In the genomic region with DNA sequence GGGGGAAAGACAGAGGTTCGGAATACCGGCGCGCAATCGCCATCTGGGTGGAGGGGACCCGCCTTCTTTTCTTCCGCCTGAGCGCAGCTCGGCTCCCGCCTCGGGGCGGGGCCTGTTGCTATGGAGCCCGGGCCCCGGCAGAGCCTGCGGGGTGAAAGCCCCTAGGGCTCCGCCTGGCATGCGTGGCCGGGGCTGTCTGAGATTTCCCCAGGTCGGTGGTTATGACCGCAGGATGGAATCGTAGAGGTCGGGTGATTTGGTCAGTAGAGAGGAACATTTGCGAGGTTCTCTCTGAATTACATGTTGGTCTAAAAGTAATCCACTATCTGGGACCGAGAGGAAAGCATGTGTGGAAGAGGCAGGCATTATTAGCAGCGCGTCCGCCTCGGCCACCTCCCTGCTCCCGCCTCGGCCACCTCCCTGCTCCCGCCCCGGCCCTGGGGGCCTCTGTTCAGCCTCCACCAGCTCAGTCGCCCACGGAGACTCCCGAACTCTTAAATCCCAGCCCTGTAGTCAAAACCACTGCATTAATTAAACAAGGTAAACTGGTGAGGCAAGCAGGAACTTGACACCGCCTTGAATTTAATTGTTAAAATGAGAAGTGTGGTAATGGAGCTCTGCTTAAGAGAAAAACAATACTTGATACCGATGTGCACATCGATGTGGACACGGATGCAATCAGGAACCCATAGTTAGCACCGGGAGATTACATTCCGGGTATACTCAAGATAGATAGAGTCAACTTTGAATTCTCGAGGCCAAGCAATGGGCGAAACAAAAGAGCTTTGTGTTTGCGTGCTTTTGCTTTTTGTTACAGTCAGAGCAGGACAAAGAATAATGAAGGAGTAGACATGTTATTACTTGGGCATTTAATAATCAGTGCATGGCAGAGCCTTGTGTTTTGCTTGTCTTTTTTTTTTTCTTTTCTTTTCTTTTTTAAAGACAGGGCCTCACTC, we compare ENCODE assay signal across 8 cellular contexts. TPM values are rescaled to one million over a fixed set of nuclear protein-coding genes. Genes with fewer than 3 reads are reported as not detected.
A peak's percentile ranks its signal among the peaks of the same experiment; 100 is the strongest.
DNase-seq lines count a peak whose midpoint lies in the region; ATAC-seq and TF ChIP-seq lines count a peak whose summit lies in the region.

No MANE protein-coding gene starts in this region.

- CTCF ChIA-PET in activated naive CD4-positive, alpha-beta T cell treated with anti-CD3 and anti-CD28 coated beads, Interleukin-2, amount 10 ng/mL, durations not matched to agents 7 days and 5 days (lab: Charles Lee), result interaction anchor here (1.2 kb wide), 2 partner anchors 97 to 107 kb away, joined by 3 to 4 read pairs; no protein-coding TSS in a partner anchor

- H3K4me1 Mint-ChIP-seq in activated naive CD4-positive, alpha-beta T cell treated with anti-CD3 and anti-CD28 coated beads, Interleukin-2, amount 10 ng/mL, durations not matched to agents 7 days and 5 days, result peaks cover 26% of the 10 kb centered on the region

- peak overlapping the region; percentile 66 for H3K27ac Mint-ChIP-seq in activated naive CD4-positive, alpha-beta T cell treated with anti-CD3 and anti-CD28 coated beads, Interleukin-2, amount 10 ng/mL, durations not matched to agents 7 days and 5 days

- peak overlapping the region; percentile 77 for H3K4me3 Mint-ChIP-seq in activated naive CD4-positive, alpha-beta T cell treated with anti-CD3 and anti-CD28 coated beads, Interleukin-2, amount 10 ng/mL, durations not matched to agents 7 days and 5 days

- no peaks in the 10 kb centered on the region for H3K36me3 Mint-ChIP-seq in activated naive CD4-positive, alpha-beta T cell treated with anti-CD3 and anti-CD28 coated beads, Interleukin-2, amount 10 ng/mL, durations not matched to agents 7 days and 5 days

- ATAC-seq in omental fat pad (ENCODE audit: low FRiP score), result peak; percentile 97

- peaks cover 15% of the 10 kb centered on the region for H3K27me3 Mint-ChIP-seq in activated naive CD4-positive, alpha-beta T cell treated with anti-CD3 and anti-CD28 coated beads, Interleukin-2, amount 10 ng/mL, durations not matched to agents 7 days and 5 days

- H3K27ac ChIP-seq in temporal lobe (ENCODE audit: low read depth, low read length), result peak overlapping the region; percentile 78

- TF ChIP-seq CTCF in omental fat pad (IDR thresholded peaks at IDR 0.05), result no peak

- DNase-seq in EL (peak; percentile 80), H4 (ENCODE audit: low spot score) (peak; percentile 44), LHCN-M2 (ENCODE audit: low read depth) (peak; percentile 68), SK-N-DZ (ENCODE audit: low spot score) (peak; percentile 82), germinal center (ENCODE audit: low spot score) (peak; percentile 95), omental fat pad (ENCODE audit: low spot score) (peak; percentile 42)
- DNase-seq in activated naive CD4-positive, alpha-beta T cell treated with anti-CD3 and anti-CD28 coated beads, Interleukin-2, amount 10 ng/mL, durations not matched to agents 7 days and 5 days, result peak; percentile 88

- H3K9me3 Mint-ChIP-seq in activated naive CD4-positive, alpha-beta T cell treated with anti-CD3 and anti-CD28 coated beads, Interleukin-2, amount 10 ng/mL, durations not matched to agents 7 days and 5 days, result no peaks in the 10 kb centered on the region

RNA-seq across cellular contexts. Expression of a gene that starts 45.2 kb away (rescaled TPM):
- 16.5 and 22.0 TPM in 2 replicates for total RNA-seq in H4 (2014; rRNA removed; shearing (Covaris generic))
- total RNA-seq in LHCN-M2 (2014; rRNA removed), result 11.0 and 11.5 TPM in 2 replicates
- 2.4 TPM for polyA plus RNA-seq in LHCN-M2 (2012)
- 27.6 and 36.5 TPM in 2 replicates for polyA plus RNA-seq in SK-N-DZ (2014; cell fraction: cytosol; rRNA removed)
- polyA plus RNA-seq in SK-N-DZ (2014; cell fraction: nucleus; rRNA removed), result 18.9 and 20.8 TPM in 2 replicates
- 10 to 100 TPM; 14.8 to 45.4 (median 26.5) TPM for total RNA-seq in omental fat pad
- 744 TPM for total RNA-seq in temporal lobe

Comparison
In these comparisons a context has a peak if more than half of its experiments do, and no peak if none do; other contexts are left out.
1. Peak in every context shown above with its lines: DNase-seq, ATAC-seq and H3K27ac ChIP-seq.
2. DNase-seq: peak in every context shown above with its lines; median percentile 95 in germinal center; 88 in activated naive CD4-positive, alpha-beta T cell treated with anti-CD3 and anti-CD28 coated beads, Interleukin-2, amount 10 ng/mL, durations not matched to agents 7 days and 5 days; 82 in SK-N-DZ; 80 in EL; 68 in LHCN-M2; 44 in H4; 42 in omental fat pad.
3. RNA of a gene that starts 45.2 kb away (total RNA-seq): 744 TPM in temporal lobe (single experiment); 14.8 to 45.4 TPM in omental fat pad, 16.5 to 22.0 TPM in H4 and 11.0 to 11.5 TPM in LHCN-M2; every median in the first group is over 10 times any median in the second.